In genomic region chr6:30076333-30076732, GRCh38 we compare ENCODE assay signal across 16 cellular contexts. TPM values are rescaled to one million over a fixed set of nuclear protein-coding genes. Genes with fewer than 3 reads are reported as not detected.
A peak's percentile ranks its signal among the peaks of the same experiment; 100 is the strongest.
DNase-seq lines count a peak whose midpoint lies in the region; ATAC-seq and TF ChIP-seq lines count a peak whose summit lies in the region.
"Had no signal": no experiment of that assay in that cellular context is flagged by ENCODE, and none has a peak within 500 bp of the region (broad histone marks: within the 10 kb centered on the region; RNA-seq: fewer than 3 reads in every experiment).

No MANE protein-coding gene starts in this region.

- TF ChIP-seq CTCF in DND-41 (IDR thresholded peaks at IDR 0.05; ENCODE audit: borderline replicate concordance, extremely low read depth, low read length, poor library complexity, severe bottlenecking) (no peak), Loucy (conservative IDR thresholded peaks at IDR 0.05; ENCODE audit: low read length) (no peak), endothelial cell (IDR thresholded peaks at IDR 0.05; ENCODE audit: unreplicated experiment) (no peak), nephron (IDR thresholded peaks at IDR 0.05; ENCODE audit: unreplicated experiment in 3 of 3) (no peak)

- H2AFZ ChIP-seq in DND-41 (ENCODE audit: low read depth, low read length) (no peak overlapping the region), Loucy (ENCODE audit: low read length) (no peak overlapping the region)

- H4K20me1 ChIP-seq in DND-41 (ENCODE audit: insufficient read depth, low read length) = no peaks in the 10 kb centered on the region; the same call in 1 of the 2 replicates
- H4K20me1 ChIP-seq in Loucy (ENCODE audit: insufficient read depth, low read length, poor library complexity, severe bottlenecking) = no peaks in the 10 kb centered on the region

- H3K4me3 ChIP-seq in DND-41 (ENCODE audit: low read depth in 1 of 2, low read length in 2 of 2) = no peak overlapping the region
- H3K4me3 ChIP-seq in Loucy (ENCODE audit: low read length, poor library complexity, severe bottlenecking) = peak overlapping the region; percentile 47
- H3K4me3 ChIP-seq: ovary, uterus had no signal

- H3F3A ChIP-seq in Loucy (ENCODE audit: low read depth) = peaks cover 3% of the 10 kb centered on the region; the same call in 1 of the 2 replicates

- H3K9me2 ChIP-seq in Loucy (replicated peaks; ENCODE audit: low read depth, low read length) = no peaks in the 10 kb centered on the region

- H3K36me3 ChIP-seq in DND-41 (ENCODE audit: insufficient read depth, low read length) (no peaks in the 10 kb centered on the region), Loucy (ENCODE audit: insufficient read depth, low read length) (no peaks in the 10 kb centered on the region)
- H3K36me3 ChIP-seq: ovary, uterus had no signal

- H3K27me3 Mint-ChIP-seq in endothelial cell (ENCODE audit: unreplicated experiment) (peaks cover 36% of the 10 kb centered on the region), nephron (ENCODE audit: low read depth) (peaks cover 92% of the 10 kb centered on the region)

- H3K79me2 ChIP-seq in DND-41 (ENCODE audit: insufficient read depth, low read length) (no peaks in the 10 kb centered on the region), Loucy (ENCODE audit: insufficient read depth, low read length) (no peaks in the 10 kb centered on the region)

- ATAC-seq in DND-41 (ENCODE audit: insufficient read depth, low read depth) = no peak
- no peak for ATAC-seq in GM19023 (IDR thresholded peaks at IDR 0.05; ENCODE audit: unreplicated experiment)
- ATAC-seq in Right ventricle myocardium inferior = no peak
- ATAC-seq: stimulated activated naive B cell treated with anti-CD40 and anti-IgM and Interleukin-4, amounts not matched to agents 10 μg/mL and 1 μg/mL and 100 μg/mL, for 72 hours had no signal

- H3K4me2 ChIP-seq in DND-41 (ENCODE audit: insufficient read depth, low read length) (no peak overlapping the region), Loucy (ENCODE audit: low read depth, low read length, poor library complexity, severe bottlenecking) (peak overlapping the region; percentile 74)

- H3K36me3 Mint-ChIP-seq in endothelial cell (ENCODE audit: low read depth, unreplicated experiment) = peaks cover 13% of the 10 kb centered on the region
- H3K36me3 Mint-ChIP-seq in nephron (ENCODE audit: low read depth) = peaks cover 16% of the 10 kb centered on the region

- H3K27me3 ChIP-seq in DND-41 (ENCODE audit: insufficient read depth, low read length, poor library complexity) (no peaks in the 10 kb centered on the region), Loucy (ENCODE audit: insufficient read depth, low read length, poor library complexity, severe bottlenecking) (no peaks in the 10 kb centered on the region)
- H3K27me3 ChIP-seq: ovary had no signal

- H3K9me3 ChIP-seq in DND-41 (ENCODE audit: insufficient read depth, low read length, severe bottlenecking) = no peaks in the 10 kb centered on the region
- no peaks in the 10 kb centered on the region for H3K9me3 ChIP-seq in Loucy (ENCODE audit: insufficient read depth, low read depth, low read length)
- H3K9me3 ChIP-seq: ovary, uterus had no signal

- H3K9me3 Mint-ChIP-seq in endothelial cell (ENCODE audit: unreplicated experiment) = no peaks in the 10 kb centered on the region
- peaks cover 5% of the 10 kb centered on the region for H3K9me3 Mint-ChIP-seq in nephron

- intact Hi-C loops in Right ventricle myocardium inferior (cut with DNase I) = no loop called here

- H3K4me1 ChIP-seq in DND-41 (ENCODE audit: insufficient read depth, low read length) = peaks cover 36% of the 10 kb centered on the region
- H3K4me1 ChIP-seq in Loucy (ENCODE audit: insufficient read depth, low read length, poor library complexity, severe bottlenecking) = peaks cover 29% of the 10 kb centered on the region

- no peak overlapping the region for H3K27ac Mint-ChIP-seq in endothelial cell (ENCODE audit: unreplicated experiment)
- no peak overlapping the region for H3K27ac Mint-ChIP-seq in nephron

- H3K9ac ChIP-seq in DND-41 (ENCODE audit: low read depth, low read length) (0 out of 2 replicates have a peak overlapping the region, but pooled peaks have one; percentile 3), Loucy (ENCODE audit: low read depth, low read length, poor library complexity, severe bottlenecking) (peak overlapping the region; percentile 29)

- no peak for DNase-seq in DND-41
- DNase-seq in endothelial cell (ENCODE audit: low spot score) = no peak
- no peak for DNase-seq in Right ventricle myocardium inferior (ENCODE audit: missing footprints)
- no peak for DNase-seq in NCI-H774 (lab: John Stamatoyannopoulos, UW)
- no peak for DNase-seq in SW 1271 (lab: John Stamatoyannopoulos, UW)
- DNase-seq: activated effector memory CD4-positive, alpha-beta T cell treated with Interleukin-2 at 50 U/mL for 16 hours; AML-193; mesenchymal stem cell; stimulated activated naive B cell treated with anti-CD40 and anti-IgM and Interleukin-4, amounts not matched to agents 10 μg/mL and 1 μg/mL and 100 μg/mL, for 72 hours; uterus had no signal

- H3K27ac ChIP-seq in DND-41 (ENCODE audit: low read length) = peak overlapping the region; percentile 73
- H3K27ac ChIP-seq: ovary, SK-N-MC, uterus had no signal

- H3K4me3 Mint-ChIP-seq in endothelial cell (ENCODE audit: unreplicated experiment) (peak overlapping the region; percentile 76), nephron (peak overlapping the region; percentile 24 to 79 (median 63))

- H3K4me1 Mint-ChIP-seq in endothelial cell (ENCODE audit: unreplicated experiment) (peaks cover 31% of the 10 kb centered on the region), nephron (peaks cover 14% of the 10 kb centered on the region)

RNA-seq across cellular contexts. Expression of gene RNF39, which starts 0.8 kb away (rescaled TPM):
- total RNA-seq in endothelial cell (ENCODE audit: unreplicated experiment) (not detected), Right ventricle myocardium inferior (not detected)
- total RNA-seq: fibroblast of lung had no signal

RNA-seq across cellular contexts. Expression of gene PPP1R11, which starts 9.3 kb away (rescaled TPM):
- total RNA-seq in endothelial cell (ENCODE audit: unreplicated experiment) (39.3 TPM), Right ventricle myocardium inferior (44.3 TPM)

RNA-seq across cellular contexts. Expression of gene POLR1H, which starts 15.3 kb away (rescaled TPM):
- total RNA-seq in endothelial cell (ENCODE audit: unreplicated experiment) = 39.0 TPM
- total RNA-seq in Right ventricle myocardium inferior = 13.1 TPM

RNA-seq across cellular contexts. Expression of gene TRIM31, which starts 36.6 kb away (rescaled TPM):
- total RNA-seq in endothelial cell (ENCODE audit: unreplicated experiment) = not detected
- total RNA-seq in Right ventricle myocardium inferior = not detected
- total RNA-seq: fibroblast of lung, ovary, uterus had no signal

RNA-seq across cellular contexts. Expression of gene TRIM40, which starts 59.6 kb away (rescaled TPM):
- not detected for total RNA-seq in endothelial cell (ENCODE audit: unreplicated experiment)
- total RNA-seq in Right ventricle myocardium inferior = not detected
- total RNA-seq: fibroblast of lung, ovary, uterus had no signal
